1 cellular context compared by ENCODE assay signal in genomic region chr20:49916146-49917002, GRCh38.
TF ChIP-seq lines count a peak whose summit lies in the region.

No MANE protein-coding gene starts in this region.

TF ChIP-seq in HepG2, 621 proteins besides CTCF, POLR2A, EP300 and RAD21 (continued from another document and continues in another):
- no peak for TF ChIP-seq ZNF263 (CRISPR knock-in tag; IDR thresholded peaks at IDR 0.05)
- no peak for TF ChIP-seq HIVEP1 (CRISPR knock-in tag; IDR thresholded peaks at IDR 0.05)
- TF ChIP-seq NR2F2 (IDR thresholded peaks at IDR 0.05; ENCODE audit: borderline replicate concordance, low read depth), result peak; percentile 78; the same call in 1 of the 2 replicates
- TF ChIP-seq BCL3 (CRISPR knock-in tag; IDR thresholded peaks at IDR 0.05), result no peak
- no peak for TF ChIP-seq ZBTB14 (CRISPR knock-in tag; IDR thresholded peaks at IDR 0.05)
- 0 out of 2 replicates have a peak, but pooled peaks have one; percentile 62 for TF ChIP-seq BORCS8-MEF2B (CRISPR knock-in tag; IDR thresholded peaks at IDR 0.05)
- TF ChIP-seq ATF5 (CRISPR knock-in tag; IDR thresholded peaks at IDR 0.05; ENCODE audit: low read depth), result peak; percentile 63; the same call in 1 of the 2 replicates
- peak; percentile 65 for TF ChIP-seq ZSCAN25 (CRISPR knock-in tag; IDR thresholded peaks at IDR 0.05)
- TF ChIP-seq ZNF318 (CRISPR knock-in tag; IDR thresholded peaks at IDR 0.05), result peak; percentile 96
- TF ChIP-seq NFKBIZ (CRISPR knock-in tag; IDR thresholded peaks at IDR 0.05), result peak; percentile 80; the same call in 1 of the 2 replicates
- peak; percentile 95; the same call in 1 of the 2 replicates for TF ChIP-seq ZKSCAN8 (CRISPR knock-in tag; IDR thresholded peaks at IDR 0.05; ENCODE audit: borderline replicate concordance)
- peak; percentile 99 for TF ChIP-seq ZNF614 (CRISPR knock-in tag; IDR thresholded peaks at IDR 0.05; ENCODE audit: borderline replicate concordance)
- peak; percentile 34; the same call in 1 of the 2 replicates for TF ChIP-seq ZNF720 (CRISPR knock-in tag; IDR thresholded peaks at IDR 0.05)
- no peak for TF ChIP-seq ZNF354B (CRISPR knock-in tag; IDR thresholded peaks at IDR 0.05)
- TF ChIP-seq TFDP2 (CRISPR knock-in tag; IDR thresholded peaks at IDR 0.05), result peak; percentile 46; the same call in 1 of the 2 replicates
- TF ChIP-seq KDM4B (CRISPR knock-in tag; IDR thresholded peaks at IDR 0.05), result no peak; the same call in 1 of the 2 replicates
- TF ChIP-seq JDP2 (CRISPR knock-in tag; IDR thresholded peaks at IDR 0.05; ENCODE audit: borderline replicate concordance), result no peak; the same call in 1 of the 2 replicates
- peak; percentile 60; the same call in 1 of the 2 replicates for TF ChIP-seq MYC (CRISPR knock-in tag; IDR thresholded peaks at IDR 0.05; ENCODE audit: borderline replicate concordance)
- peak; percentile 95 for TF ChIP-seq HOXA3 (CRISPR knock-in tag; IDR thresholded peaks at IDR 0.05)
- TF ChIP-seq HMGA1 (CRISPR knock-in tag; conservative IDR thresholded peaks at IDR 0.05), result no peak
- no peak for TF ChIP-seq BRCA1 (CRISPR knock-in tag; IDR thresholded peaks at IDR 0.05)
- TF ChIP-seq ELK4 (CRISPR knock-in tag; IDR thresholded peaks at IDR 0.05; ENCODE audit: borderline replicate concordance), result no peak
- no peak for TF ChIP-seq ZNF687 (CRISPR knock-in tag; IDR thresholded peaks at IDR 0.05)
- TF ChIP-seq SRF (IDR thresholded peaks at IDR 0.05; ENCODE audit: low read depth, low read length), result peak; percentile 48; the same call in 1 of the 2 replicates
- no peak for TF ChIP-seq ZFP37 (CRISPR knock-in tag; IDR thresholded peaks at IDR 0.05; ENCODE audit: borderline replicate concordance)
- TF ChIP-seq TCF7L2 (IDR thresholded peaks at IDR 0.05; ENCODE audit: low read depth, low read length), result no peak
- peak; percentile 73; the same call in 1 of the 2 replicates for TF ChIP-seq ZNF432 (CRISPR knock-in tag; IDR thresholded peaks at IDR 0.05; ENCODE audit: borderline replicate concordance)
- 0 out of 2 replicates have a peak, but pooled peaks have one; percentile 46 for TF ChIP-seq SMYD3 (CRISPR knock-in tag; IDR thresholded peaks at IDR 0.05)
- TF ChIP-seq SKI (IDR thresholded peaks at IDR 0.05; ENCODE audit: partially characterized antibody), result peak; percentile 78
- peak; percentile 43; the same call in 1 of the 2 replicates for TF ChIP-seq ZHX1 (CRISPR knock-in tag; IDR thresholded peaks at IDR 0.05; ENCODE audit: low read depth)
- no peak for TF ChIP-seq ZNF577 (CRISPR knock-in tag; IDR thresholded peaks at IDR 0.05; ENCODE audit: borderline replicate concordance, low read depth)
- no peak for TF ChIP-seq ZSCAN30 (CRISPR knock-in tag; IDR thresholded peaks at IDR 0.05)
- no peak for TF ChIP-seq U2AF1 (optimal IDR thresholded peaks at IDR 0.05; ENCODE audit: low read depth, low read length)
- TF ChIP-seq ZMYM2 (CRISPR knock-in tag; IDR thresholded peaks at IDR 0.05), result no peak; the same call in 1 of the 2 replicates
- TF ChIP-seq ZUFSP (CRISPR knock-in tag; IDR thresholded peaks at IDR 0.05; ENCODE audit: borderline replicate concordance), result no peak
